ENCODE assay signal across 1 cellular context in the genomic region with DNA sequence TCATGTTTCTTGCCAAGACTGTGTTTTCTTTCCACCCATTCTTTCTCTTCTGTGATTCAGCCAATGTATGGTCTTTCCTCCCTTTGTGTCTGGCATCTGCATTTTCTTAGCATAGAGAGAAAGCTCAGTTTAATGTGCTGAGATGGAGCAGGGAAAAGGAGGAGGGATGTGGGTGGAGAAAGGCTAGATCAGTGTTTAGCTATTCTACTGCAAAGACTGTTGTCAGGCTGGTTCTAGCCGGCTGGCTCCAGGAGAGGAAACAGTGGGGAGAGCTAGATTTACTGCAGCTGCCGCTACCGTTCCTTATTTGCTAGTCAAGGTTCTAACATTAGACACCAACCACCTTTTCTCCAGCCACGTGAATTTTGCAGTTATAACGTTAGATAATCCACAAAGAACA.
A peak's percentile ranks its signal among the peaks of the same experiment; 100 is the strongest.
TF ChIP-seq lines count a peak whose summit lies in the region.

No MANE protein-coding gene starts in this region.

TF ChIP-seq in HEK293, 187 proteins besides CTCF, POLR2A, EP300 and RAD21 (continued from another document):
- TF ChIP-seq, protein P1, sequence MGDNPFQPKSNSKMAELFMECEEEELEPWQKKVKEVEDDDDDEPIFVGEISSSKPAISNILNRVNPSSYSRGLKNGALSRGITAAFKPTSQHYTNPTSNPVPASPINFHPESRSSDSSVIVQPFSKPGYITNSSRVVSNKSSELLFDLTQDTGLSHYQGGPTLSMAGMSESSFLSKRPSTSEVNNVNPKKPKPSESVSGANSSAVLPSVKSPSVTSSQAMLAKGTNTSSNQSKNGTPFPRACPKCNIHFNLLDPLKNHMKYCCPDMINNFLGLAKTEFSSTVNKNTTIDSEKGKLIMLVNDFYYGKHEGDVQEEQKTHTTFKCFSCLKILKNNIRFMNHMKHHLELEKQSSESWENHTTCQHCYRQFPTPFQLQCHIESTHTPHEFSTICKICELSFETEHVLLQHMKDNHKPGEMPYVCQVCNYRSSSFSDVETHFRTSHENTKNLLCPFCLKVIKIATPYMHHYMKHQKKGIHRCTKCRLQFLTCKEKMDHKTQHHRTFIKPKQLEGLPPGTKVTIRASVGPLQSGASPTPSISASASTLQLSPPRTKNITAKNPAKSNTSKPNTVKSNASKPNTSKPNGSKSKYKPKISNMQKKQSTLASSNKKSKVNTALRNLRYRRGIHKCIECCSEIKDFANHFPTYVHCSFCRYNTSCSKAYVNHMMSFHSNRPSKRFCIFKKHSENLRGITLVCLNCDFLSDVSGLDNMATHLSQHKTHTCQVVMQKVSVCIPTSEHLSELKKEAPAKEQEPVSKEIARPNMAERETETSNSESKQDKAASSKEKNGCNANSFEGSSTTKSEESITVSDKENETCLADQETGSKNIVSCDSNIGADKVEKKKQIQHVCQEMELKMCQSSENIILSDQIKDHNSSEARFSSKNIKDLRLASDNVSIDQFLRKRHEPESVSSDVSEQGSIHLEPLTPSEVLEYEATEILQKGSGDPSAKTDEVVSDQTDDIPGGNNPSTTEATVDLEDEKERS (tag by site-specific recombination; IDR thresholded peaks at IDR 0.05): no peak
- TF ChIP-seq ZFP3 (tag by site-specific recombination; IDR thresholded peaks at IDR 0.05; ENCODE audit: low read depth): no peak
- peak; percentile 89 for TF ChIP-seq ZBTB17 (tag by site-specific recombination; IDR thresholded peaks at IDR 0.05)
- TF ChIP-seq ZEB2 (tag by site-specific recombination; IDR thresholded peaks at IDR 0.05): no peak
- peak; percentile 17; the same call in 1 of the 2 replicates for TF ChIP-seq EGR2 (tag by site-specific recombination; IDR thresholded peaks at IDR 0.05; ENCODE audit: low read depth)
- TF ChIP-seq, protein P2, sequence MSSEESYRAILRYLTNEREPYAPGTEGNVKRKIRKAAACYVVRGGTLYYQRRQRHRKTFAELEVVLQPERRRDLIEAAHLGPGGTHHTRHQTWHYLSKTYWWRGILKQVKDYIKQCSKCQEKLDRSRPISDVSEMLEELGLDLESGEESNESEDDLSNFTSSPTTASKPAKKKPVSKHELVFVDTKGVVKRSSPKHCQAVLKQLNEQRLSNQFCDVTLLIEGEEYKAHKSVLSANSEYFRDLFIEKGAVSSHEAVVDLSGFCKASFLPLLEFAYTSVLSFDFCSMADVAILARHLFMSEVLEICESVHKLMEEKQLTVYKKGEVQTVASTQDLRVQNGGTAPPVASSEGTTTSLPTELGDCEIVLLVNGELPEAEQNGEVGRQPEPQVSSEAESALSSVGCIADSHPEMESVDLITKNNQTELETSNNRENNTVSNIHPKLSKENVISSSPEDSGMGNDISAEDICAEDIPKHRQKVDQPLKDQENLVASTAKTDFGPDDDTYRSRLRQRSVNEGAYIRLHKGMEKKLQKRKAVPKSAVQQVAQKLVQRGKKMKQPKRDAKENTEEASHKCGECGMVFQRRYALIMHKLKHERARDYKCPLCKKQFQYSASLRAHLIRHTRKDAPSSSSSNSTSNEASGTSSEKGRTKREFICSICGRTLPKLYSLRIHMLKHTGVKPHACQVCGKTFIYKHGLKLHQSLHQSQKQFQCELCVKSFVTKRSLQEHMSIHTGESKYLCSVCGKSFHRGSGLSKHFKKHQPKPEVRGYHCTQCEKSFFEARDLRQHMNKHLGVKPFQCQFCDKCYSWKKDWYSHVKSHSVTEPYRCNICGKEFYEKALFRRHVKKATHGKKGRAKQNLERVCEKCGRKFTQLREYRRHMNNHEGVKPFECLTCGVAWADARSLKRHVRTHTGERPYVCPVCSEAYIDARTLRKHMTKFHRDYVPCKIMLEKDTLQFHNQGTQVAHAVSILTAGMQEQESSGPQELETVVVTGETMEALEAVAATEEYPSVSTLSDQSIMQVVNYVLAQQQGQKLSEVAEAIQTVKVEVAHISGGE (tag by site-specific recombination; conservative IDR thresholded peaks at IDR 0.05; ENCODE audit: low read depth): no peak
- 0 out of 2 replicates have a peak, but pooled peaks have one; percentile 15 for TF ChIP-seq ZNF335 (tag by site-specific recombination; conservative IDR thresholded peaks at IDR 0.05)
- no peak for TF ChIP-seq ZNF785 (tag by site-specific recombination; IDR thresholded peaks at IDR 0.05)
- TF ChIP-seq, protein P3, sequence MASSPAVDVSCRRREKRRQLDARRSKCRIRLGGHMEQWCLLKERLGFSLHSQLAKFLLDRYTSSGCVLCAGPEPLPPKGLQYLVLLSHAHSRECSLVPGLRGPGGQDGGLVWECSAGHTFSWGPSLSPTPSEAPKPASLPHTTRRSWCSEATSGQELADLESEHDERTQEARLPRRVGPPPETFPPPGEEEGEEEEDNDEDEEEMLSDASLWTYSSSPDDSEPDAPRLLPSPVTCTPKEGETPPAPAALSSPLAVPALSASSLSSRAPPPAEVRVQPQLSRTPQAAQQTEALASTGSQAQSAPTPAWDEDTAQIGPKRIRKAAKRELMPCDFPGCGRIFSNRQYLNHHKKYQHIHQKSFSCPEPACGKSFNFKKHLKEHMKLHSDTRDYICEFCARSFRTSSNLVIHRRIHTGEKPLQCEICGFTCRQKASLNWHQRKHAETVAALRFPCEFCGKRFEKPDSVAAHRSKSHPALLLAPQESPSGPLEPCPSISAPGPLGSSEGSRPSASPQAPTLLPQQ (tag by site-specific recombination; IDR thresholded peaks at IDR 0.05): no peak
- TF ChIP-seq, protein P4, sequence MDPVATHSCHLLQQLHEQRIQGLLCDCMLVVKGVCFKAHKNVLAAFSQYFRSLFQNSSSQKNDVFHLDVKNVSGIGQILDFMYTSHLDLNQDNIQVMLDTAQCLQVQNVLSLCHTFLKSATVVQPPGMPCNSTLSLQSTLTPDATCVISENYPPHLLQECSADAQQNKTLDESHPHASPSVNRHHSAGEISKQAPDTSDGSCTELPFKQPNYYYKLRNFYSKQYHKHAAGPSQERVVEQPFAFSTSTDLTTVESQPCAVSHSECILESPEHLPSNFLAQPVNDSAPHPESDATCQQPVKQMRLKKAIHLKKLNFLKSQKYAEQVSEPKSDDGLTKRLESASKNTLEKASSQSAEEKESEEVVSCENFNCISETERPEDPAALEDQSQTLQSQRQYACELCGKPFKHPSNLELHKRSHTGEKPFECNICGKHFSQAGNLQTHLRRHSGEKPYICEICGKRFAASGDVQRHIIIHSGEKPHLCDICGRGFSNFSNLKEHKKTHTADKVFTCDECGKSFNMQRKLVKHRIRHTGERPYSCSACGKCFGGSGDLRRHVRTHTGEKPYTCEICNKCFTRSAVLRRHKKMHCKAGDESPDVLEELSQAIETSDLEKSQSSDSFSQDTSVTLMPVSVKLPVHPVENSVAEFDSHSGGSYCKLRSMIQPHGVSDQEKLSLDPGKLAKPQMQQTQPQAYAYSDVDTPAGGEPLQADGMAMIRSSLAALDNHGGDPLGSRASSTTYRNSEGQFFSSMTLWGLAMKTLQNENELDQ (tag by site-specific recombination; IDR thresholded peaks at IDR 0.05; ENCODE audit: low read depth): no peak
- TF ChIP-seq ZNF23 (tag by site-specific recombination; IDR thresholded peaks at IDR 0.05; ENCODE audit: borderline replicate concordance): no peak
- TF ChIP-seq, protein P5, sequence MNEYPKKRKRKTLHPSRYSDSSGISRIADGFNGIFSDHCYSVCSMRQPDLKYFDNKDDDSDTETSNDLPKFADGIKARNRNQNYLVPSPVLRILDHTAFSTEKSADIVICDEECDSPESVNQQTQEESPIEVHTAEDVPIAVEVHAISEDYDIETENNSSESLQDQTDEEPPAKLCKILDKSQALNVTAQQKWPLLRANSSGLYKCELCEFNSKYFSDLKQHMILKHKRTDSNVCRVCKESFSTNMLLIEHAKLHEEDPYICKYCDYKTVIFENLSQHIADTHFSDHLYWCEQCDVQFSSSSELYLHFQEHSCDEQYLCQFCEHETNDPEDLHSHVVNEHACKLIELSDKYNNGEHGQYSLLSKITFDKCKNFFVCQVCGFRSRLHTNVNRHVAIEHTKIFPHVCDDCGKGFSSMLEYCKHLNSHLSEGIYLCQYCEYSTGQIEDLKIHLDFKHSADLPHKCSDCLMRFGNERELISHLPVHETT (tag by site-specific recombination; IDR thresholded peaks at IDR 0.05): no peak
- TF ChIP-seq ZNF274 (IDR thresholded peaks at IDR 0.05; ENCODE audit: low read length): no peak
- no peak for TF ChIP-seq ZNF274 (tag by site-specific recombination; IDR thresholded peaks at IDR 0.05; ENCODE audit: borderline replicate concordance)
- TF ChIP-seq ZNF654 (tag by site-specific recombination; IDR thresholded peaks at IDR 0.05; ENCODE audit: low read depth): 0 out of 2 replicates have a peak, but pooled peaks have one; percentile 8
- TF ChIP-seq TRIM28 (IDR thresholded peaks at IDR 0.05; ENCODE audit: borderline replicate concordance, low read length): peak; percentile 94
- TF ChIP-seq, protein P6, sequence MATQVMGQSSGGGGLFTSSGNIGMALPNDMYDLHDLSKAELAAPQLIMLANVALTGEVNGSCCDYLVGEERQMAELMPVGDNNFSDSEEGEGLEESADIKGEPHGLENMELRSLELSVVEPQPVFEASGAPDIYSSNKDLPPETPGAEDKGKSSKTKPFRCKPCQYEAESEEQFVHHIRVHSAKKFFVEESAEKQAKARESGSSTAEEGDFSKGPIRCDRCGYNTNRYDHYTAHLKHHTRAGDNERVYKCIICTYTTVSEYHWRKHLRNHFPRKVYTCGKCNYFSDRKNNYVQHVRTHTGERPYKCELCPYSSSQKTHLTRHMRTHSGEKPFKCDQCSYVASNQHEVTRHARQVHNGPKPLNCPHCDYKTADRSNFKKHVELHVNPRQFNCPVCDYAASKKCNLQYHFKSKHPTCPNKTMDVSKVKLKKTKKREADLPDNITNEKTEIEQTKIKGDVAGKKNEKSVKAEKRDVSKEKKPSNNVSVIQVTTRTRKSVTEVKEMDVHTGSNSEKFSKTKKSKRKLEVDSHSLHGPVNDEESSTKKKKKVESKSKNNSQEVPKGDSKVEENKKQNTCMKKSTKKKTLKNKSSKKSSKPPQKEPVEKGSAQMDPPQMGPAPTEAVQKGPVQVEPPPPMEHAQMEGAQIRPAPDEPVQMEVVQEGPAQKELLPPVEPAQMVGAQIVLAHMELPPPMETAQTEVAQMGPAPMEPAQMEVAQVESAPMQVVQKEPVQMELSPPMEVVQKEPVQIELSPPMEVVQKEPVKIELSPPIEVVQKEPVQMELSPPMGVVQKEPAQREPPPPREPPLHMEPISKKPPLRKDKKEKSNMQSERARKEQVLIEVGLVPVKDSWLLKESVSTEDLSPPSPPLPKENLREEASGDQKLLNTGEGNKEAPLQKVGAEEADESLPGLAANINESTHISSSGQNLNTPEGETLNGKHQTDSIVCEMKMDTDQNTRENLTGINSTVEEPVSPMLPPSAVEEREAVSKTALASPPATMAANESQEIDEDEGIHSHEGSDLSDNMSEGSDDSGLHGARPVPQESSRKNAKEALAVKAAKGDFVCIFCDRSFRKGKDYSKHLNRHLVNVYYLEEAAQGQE (tag by site-specific recombination; IDR thresholded peaks at IDR 0.05): no peak
- TF ChIP-seq PRDM1 (tag by site-specific recombination; IDR thresholded peaks at IDR 0.05): peak; percentile 45; the same call in 1 of the 2 replicates
- TF ChIP-seq, protein P7, sequence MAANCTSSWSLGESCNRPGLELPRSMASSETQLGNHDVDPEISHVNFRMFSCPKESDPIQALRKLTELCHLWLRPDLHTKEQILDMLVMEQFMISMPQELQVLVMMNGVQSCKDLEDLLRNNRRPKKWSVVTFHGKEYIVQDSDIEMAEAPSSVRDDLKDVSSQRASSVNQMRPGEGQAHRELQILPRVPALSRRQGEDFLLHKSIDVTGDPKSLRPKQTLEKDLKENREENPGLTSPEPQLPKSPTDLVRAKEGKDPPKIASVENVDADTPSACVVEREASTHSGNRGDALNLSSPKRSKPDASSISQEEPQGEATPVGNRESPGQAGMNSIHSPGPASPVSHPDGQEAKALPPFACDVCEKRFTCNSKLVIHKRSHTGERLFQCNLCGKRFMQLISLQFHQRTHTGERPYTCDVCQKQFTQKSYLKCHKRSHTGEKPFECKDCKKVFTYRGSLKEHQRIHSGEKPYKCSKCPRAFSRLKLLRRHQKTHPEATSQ (tag by site-specific recombination; IDR thresholded peaks at IDR 0.05): no peak
- TF ChIP-seq, protein P8, sequence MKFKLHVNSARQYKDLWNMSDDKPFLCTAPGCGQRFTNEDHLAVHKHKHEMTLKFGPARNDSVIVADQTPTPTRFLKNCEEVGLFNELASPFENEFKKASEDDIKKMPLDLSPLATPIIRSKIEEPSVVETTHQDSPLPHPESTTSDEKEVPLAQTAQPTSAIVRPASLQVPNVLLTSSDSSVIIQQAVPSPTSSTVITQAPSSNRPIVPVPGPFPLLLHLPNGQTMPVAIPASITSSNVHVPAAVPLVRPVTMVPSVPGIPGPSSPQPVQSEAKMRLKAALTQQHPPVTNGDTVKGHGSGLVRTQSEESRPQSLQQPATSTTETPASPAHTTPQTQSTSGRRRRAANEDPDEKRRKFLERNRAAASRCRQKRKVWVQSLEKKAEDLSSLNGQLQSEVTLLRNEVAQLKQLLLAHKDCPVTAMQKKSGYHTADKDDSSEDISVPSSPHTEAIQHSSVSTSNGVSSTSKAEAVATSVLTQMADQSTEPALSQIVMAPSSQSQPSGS (tag by site-specific recombination; IDR thresholded peaks at IDR 0.05; ENCODE audit: low read depth): no peak
- TF ChIP-seq ZNF366 (tag by site-specific recombination; conservative IDR thresholded peaks at IDR 0.05): no peak; the same call in 1 of the 2 replicates
- no peak for TF ChIP-seq ZNF174 (tag by site-specific recombination; IDR thresholded peaks at IDR 0.05)
- TF ChIP-seq HOXC10 (CRISPR knock-in tag; IDR thresholded peaks at IDR 0.05): no peak
- TF ChIP-seq, protein P9, sequence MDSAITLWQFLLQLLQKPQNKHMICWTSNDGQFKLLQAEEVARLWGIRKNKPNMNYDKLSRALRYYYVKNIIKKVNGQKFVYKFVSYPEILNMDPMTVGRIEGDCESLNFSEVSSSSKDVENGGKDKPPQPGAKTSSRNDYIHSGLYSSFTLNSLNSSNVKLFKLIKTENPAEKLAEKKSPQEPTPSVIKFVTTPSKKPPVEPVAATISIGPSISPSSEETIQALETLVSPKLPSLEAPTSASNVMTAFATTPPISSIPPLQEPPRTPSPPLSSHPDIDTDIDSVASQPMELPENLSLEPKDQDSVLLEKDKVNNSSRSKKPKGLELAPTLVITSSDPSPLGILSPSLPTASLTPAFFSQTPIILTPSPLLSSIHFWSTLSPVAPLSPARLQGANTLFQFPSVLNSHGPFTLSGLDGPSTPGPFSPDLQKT (IDR thresholded peaks at IDR 0.05; ENCODE audit: borderline replicate concordance, low read depth, low read length): no peak
- TF ChIP-seq, protein P10, sequence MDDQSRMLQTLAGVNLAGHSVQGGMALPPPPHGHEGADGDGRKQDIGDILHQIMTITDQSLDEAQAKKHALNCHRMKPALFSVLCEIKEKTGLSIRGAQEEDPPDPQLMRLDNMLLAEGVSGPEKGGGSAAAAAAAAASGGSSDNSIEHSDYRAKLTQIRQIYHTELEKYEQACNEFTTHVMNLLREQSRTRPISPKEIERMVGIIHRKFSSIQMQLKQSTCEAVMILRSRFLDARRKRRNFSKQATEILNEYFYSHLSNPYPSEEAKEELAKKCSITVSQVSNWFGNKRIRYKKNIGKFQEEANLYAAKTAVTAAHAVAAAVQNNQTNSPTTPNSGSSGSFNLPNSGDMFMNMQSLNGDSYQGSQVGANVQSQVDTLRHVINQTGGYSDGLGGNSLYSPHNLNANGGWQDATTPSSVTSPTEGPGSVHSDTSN (CRISPR knock-in tag; IDR thresholded peaks at IDR 0.05): no peak
TF ChIP-seq in HEK293: peak in this region for 11.
